In genomic region chr5:36944607-36945225, GRCh38 we compare ENCODE assay signal across 8 cellular contexts.
DNase-seq lines count a peak whose midpoint lies in the region; ATAC-seq and TF ChIP-seq lines count a peak whose summit lies in the region.

No MANE protein-coding gene starts in this region.

- no peak overlapping the region for H3K4me3 ChIP-seq in fibroblast of lung (replicated peaks in 1 of 4; ENCODE audit: control extremely low read depth in 1 of 4, insufficient read depth in 1 of 4, low read depth in 3 of 4, low read length in 4 of 4)

- H4K20me1 ChIP-seq in fibroblast of lung (ENCODE audit: control insufficient read depth, extremely low read depth, insufficient read depth, low read length), result no peaks in the 10 kb centered on the region

- DNase-seq in COR-L47 (lab: John Stamatoyannopoulos, UW), result peak; percentile 41
- DNase-seq in HS-27A (ENCODE audit: low read depth), result peak; percentile 31
- peak; percentile 83 for DNase-seq in OCI-M1 (lab: John Stamatoyannopoulos, UW)
- peak; percentile 63 to 84 for DNase-seq in fibroblast of lung (ENCODE audit: low read depth in 2 of 2)
- peak; percentile 30 for DNase-seq in putamen (ENCODE audit: low spot score)
- DNase-seq in activated CD4-positive, alpha-beta T cell treated with anti-CD3 and anti-CD28 coated beads for 4 hours, result no peak
- DNase-seq in 8988T, result no peak
- DNase-seq in Right ventricle myocardium superior, result no peak

- no peaks in the 10 kb centered on the region for H3K27me3 ChIP-seq in fibroblast of lung (ENCODE audit: control insufficient read depth, insufficient read depth, low read length)

- intact Hi-C loops in Right ventricle myocardium superior (cut with DNase I), result loop anchor here (5.0 kb wide), 1 partner anchor 67 kb away; the partner anchor contains the start of gene NIPBL

- H3K4me2 ChIP-seq in fibroblast of lung (ENCODE audit: extremely low read depth, insufficient read depth, low read length), result no peak overlapping the region

- H3K36me3 ChIP-seq in fibroblast of lung (ENCODE audit: control insufficient read depth, insufficient read depth, low read length), result no peaks in the 10 kb centered on the region

- peak in 1 of 2 donors; percentile 39 for TF ChIP-seq CTCF in fibroblast of lung (conservative IDR thresholded peaks at IDR 0.05 in 1 of 2, IDR thresholded peaks at IDR 0.05 in 1 of 2; ENCODE audit: low read depth in 1 of 2, low read length in 2 of 2)

- H3K27ac ChIP-seq in fibroblast of lung (ENCODE audit: insufficient read depth, low read length), result no peak overlapping the region

- no peak overlapping the region for H3K9ac ChIP-seq in fibroblast of lung (ENCODE audit: insufficient read depth, low read length)

- H3K9me3 ChIP-seq in fibroblast of lung (ENCODE audit: control insufficient read depth, insufficient read depth, low read depth, low read length), result no peaks in the 10 kb centered on the region

- ATAC-seq in Right ventricle myocardium superior (ENCODE audit: poor library complexity), result no peak

- H3K79me2 ChIP-seq in fibroblast of lung (ENCODE audit: control insufficient read depth, insufficient read depth, low read length), result peaks cover 43% of the 10 kb centered on the region

- peaks cover 9% of the 10 kb centered on the region for H3K4me1 ChIP-seq in fibroblast of lung (ENCODE audit: control insufficient read depth, extremely low read depth, insufficient read depth, low read length)

- H2AFZ ChIP-seq in fibroblast of lung (ENCODE audit: low read length), result no peak overlapping the region

Comparison
In these comparisons a context has a peak if more than half of its experiments do, and no peak if none do; other contexts are left out.
1. DNase-seq: peak in COR-L47 (single experiment), HS-27A (single experiment), OCI-M1 (single experiment), fibroblast of lung (2 of 2) and putamen (single experiment); none in activated CD4-positive, alpha-beta T cell treated with anti-CD3 and anti-CD28 coated beads for 4 hours (0 of 2), 8988T (single experiment) and Right ventricle myocardium superior (single experiment).